Comparison of ENCODE assay signal across 12 cellular contexts in genomic region chr11:113014262-113014661, GRCh38. TPM values are rescaled to one million over a fixed set of nuclear protein-coding genes. Genes with fewer than 3 reads are reported as not detected.
DNase-seq lines count a peak whose midpoint lies in the region; ATAC-seq and TF ChIP-seq lines count a peak whose summit lies in the region.
"Had no signal": no experiment of that assay in that cellular context is flagged by ENCODE, and none has a peak within 500 bp of the region (broad histone marks: within the 10 kb centered on the region; RNA-seq: fewer than 3 reads in every experiment).

No MANE protein-coding gene starts in this region.

- DNase-seq in D341Med (ENCODE audit: low spot score) (peak; percentile 86), NCI-H1694 (lab: John Stamatoyannopoulos, UW) (peak; percentile 67), RPMI7951 (ENCODE audit: low read depth) (peak; percentile 77), hepatocyte (ENCODE audit: low spot score) (peak; percentile 64), upper lobe of left lung (no peak), NCI-H1048 (lab: John Stamatoyannopoulos, UW) (no peak)
- DNase-seq in T-helper 2 cell treated with Interferon-gamma antibody and Interleukin-4, amounts not matched to agents 5 μg/mL and 100 μg/mL, for 36 hours (ENCODE audit: low spot score) = no peak

- peak overlapping the region; percentile 53 for H3K4me2 ChIP-seq in hepatocyte

- TF ChIP-seq CTCF in hepatocyte (IDR thresholded peaks at IDR 0.05; ENCODE audit: poor library complexity) (peak; percentile 5), upper lobe of left lung (IDR thresholded peaks at IDR 0.05) (no peak)

- H3K4me3 Mint-ChIP-seq in T-helper 2 cell treated with Interferon-gamma antibody and Interleukin-4, amounts not matched to agents 5 μg/mL and 100 μg/mL, for 36 hours = no peak overlapping the region

- H3K9me3 ChIP-seq in hepatocyte (ENCODE audit: low read depth) (no peaks in the 10 kb centered on the region), upper lobe of left lung (no peaks in the 10 kb centered on the region)
- H3K9me3 ChIP-seq: ovary, vagina had no signal

- no peaks in the 10 kb centered on the region for H3K27me3 Mint-ChIP-seq in T-helper 2 cell treated with Interferon-gamma antibody and Interleukin-4, amounts not matched to agents 5 μg/mL and 100 μg/mL, for 36 hours (ENCODE audit: low read depth)

- TF ChIP-seq POLR2A in upper lobe of left lung (IDR thresholded peaks at IDR 0.05) = no peak

- no peak overlapping the region for H3K27ac Mint-ChIP-seq in T-helper 2 cell treated with Interferon-gamma antibody and Interleukin-4, amounts not matched to agents 5 μg/mL and 100 μg/mL, for 36 hours
- H3K27ac Mint-ChIP-seq: activated T-helper 2 cell treated with anti-CD3 and anti-CD28 coated beads, Interferon-gamma antibody, Interleukin-2, Interleukin-4, amounts not matched to agents 10 μg/mL and 5 μg/mL and 100 μg/mL, durations not matched to agents 14 hours and 24 hours and 36 hours had no signal

- H3K27me3 ChIP-seq in hepatocyte (no peaks in the 10 kb centered on the region), upper lobe of left lung (no peaks in the 10 kb centered on the region)
- H3K27me3 ChIP-seq: ovary, vagina had no signal

- H3K27ac ChIP-seq in hepatocyte (peak overlapping the region; percentile 56), upper lobe of left lung (no peak overlapping the region)
- H3K27ac ChIP-seq: C4-2B, ovary had no signal

- no peak overlapping the region for H2AFZ ChIP-seq in hepatocyte

- no peaks in the 10 kb centered on the region for H3K9me3 Mint-ChIP-seq in T-helper 2 cell treated with Interferon-gamma antibody and Interleukin-4, amounts not matched to agents 5 μg/mL and 100 μg/mL, for 36 hours
- H3K9me3 Mint-ChIP-seq: activated T-helper 2 cell treated with anti-CD3 and anti-CD28 coated beads, Interferon-gamma antibody, Interleukin-2, Interleukin-4, amounts not matched to agents 10 μg/mL and 5 μg/mL and 100 μg/mL, durations not matched to agents 14 hours and 24 hours and 36 hours had no signal

- no peak for TF ChIP-seq EP300 in upper lobe of left lung (IDR thresholded peaks at IDR 0.05)

- H3K4me1 Mint-ChIP-seq in T-helper 2 cell treated with Interferon-gamma antibody and Interleukin-4, amounts not matched to agents 5 μg/mL and 100 μg/mL, for 36 hours (ENCODE audit: low read depth) = no peaks in the 10 kb centered on the region

- H3K4me1 ChIP-seq in hepatocyte (ENCODE audit: insufficient read depth) = peaks cover 17% of the 10 kb centered on the region
- peaks cover 0 to 3% (median 0%) of the 10 kb centered on the region in 4 donors for H3K4me1 ChIP-seq in upper lobe of left lung

- H3K9me2 ChIP-seq in hepatocyte (replicated peaks; ENCODE audit: insufficient read depth) = no peaks in the 10 kb centered on the region

- H3K36me3 Mint-ChIP-seq in T-helper 2 cell treated with Interferon-gamma antibody and Interleukin-4, amounts not matched to agents 5 μg/mL and 100 μg/mL, for 36 hours (ENCODE audit: low read depth) = no peaks in the 10 kb centered on the region

- no peaks in the 10 kb centered on the region for H3K79me2 ChIP-seq in hepatocyte

- WGBS in hepatocyte (ENCODE audit: low lambda C conversion rate, missing lambda C conversion rate) = 34% methylated on average over 5 of the region's 5 CpGs
- 44 to 49% methylated on average over 5 of the region's 5 CpGs for WGBS in upper lobe of left lung, 2 donors

- H3K36me3 ChIP-seq in hepatocyte (replicated peaks; ENCODE audit: insufficient read depth, low read depth) (no peaks in the 10 kb centered on the region), upper lobe of left lung (no peaks in the 10 kb centered on the region)
- H3K36me3 ChIP-seq: ovary, vagina had no signal

- no peaks in the 10 kb centered on the region for H4K20me1 ChIP-seq in hepatocyte (ENCODE audit: insufficient read depth, poor library complexity, severe bottlenecking)

- H3K4me3 ChIP-seq in hepatocyte (no peak overlapping the region), upper lobe of left lung (no peak overlapping the region)
- H3K4me3 ChIP-seq: ovary, vagina had no signal

- no peak for ATAC-seq in upper lobe of left lung (ENCODE audit: low FRiP score in 2 of 2)
- ATAC-seq in GM21619 (IDR thresholded peaks at IDR 0.05; ENCODE audit: unreplicated experiment) = no peak

RNA-seq across cellular contexts. Expression of gene NCAM1, which starts 53.0 kb away (rescaled TPM):
- total RNA-seq in RPMI7951 (2014; rRNA removed; shearing (Covaris generic)) = 69.3 and 75.7 TPM in 2 replicates
- 25.6 and 27.2 TPM in 2 replicates for total RNA-seq in hepatocyte
- polyA plus RNA-seq in hepatocyte = 12.4 and 15.0 TPM in 2 replicates
- 10 to 100 TPM in 1 of 6 donors, 1 to 10 TPM in 5; 1.4 to 15.3 (median 2.5) TPM for total RNA-seq in upper lobe of left lung
- total RNA-seq: activated T-helper 2 cell treated with anti-CD3 and anti-CD28 coated beads, Interferon-gamma antibody, Interleukin-2, Interleukin-4, amounts not matched to agents 10 μg/mL and 5 μg/mL and 100 μg/mL, durations not matched to agents 14 hours and 24 hours and 36 hours had no signal

Comparison
In these comparisons a context has a peak if more than half of its experiments do, and no peak if none do; other contexts are left out.
1. DNase-seq: peak in D341Med (single experiment), NCI-H1694 (single experiment), RPMI7951 (single experiment) and hepatocyte (single experiment); none in upper lobe of left lung (0 of 2), NCI-H1048 (single experiment) and T-helper 2 cell treated with Interferon-gamma antibody and Interleukin-4, amounts not matched to agents 5 μg/mL and 100 μg/mL, for 36 hours (single experiment).